ENCODE assay signal across 9 cellular contexts in the genomic region with DNA sequence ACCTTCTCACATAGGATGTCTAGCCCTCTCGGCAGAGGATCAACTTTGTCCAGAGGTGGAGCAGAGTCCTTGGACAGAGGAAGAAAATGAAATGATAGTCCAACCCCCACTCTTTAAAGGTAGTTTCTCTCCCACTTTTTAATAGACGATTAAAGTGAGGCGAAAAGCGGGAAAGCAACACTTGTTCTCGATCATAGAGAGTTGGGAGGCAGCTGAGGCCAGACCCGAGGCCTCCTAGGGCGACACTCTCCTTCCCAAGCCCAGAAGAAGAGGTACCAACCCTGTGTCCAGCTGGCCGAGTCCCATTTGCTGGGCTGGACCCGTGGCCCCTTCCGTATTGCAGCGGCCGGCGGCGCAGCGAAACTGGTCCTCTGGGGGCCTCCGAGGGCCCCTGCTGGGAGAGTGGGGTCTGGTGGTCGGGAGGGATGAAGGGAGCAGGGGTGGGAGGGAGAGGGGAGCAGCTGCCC. TPM values are rescaled to one million over a fixed set of nuclear protein-coding genes. Genes with fewer than 3 reads are reported as not detected.
DNase-seq lines count a peak whose midpoint lies in the region; ATAC-seq and TF ChIP-seq lines count a peak whose summit lies in the region.
"Had no signal": no experiment of that assay in that cellular context is flagged by ENCODE, and none has a peak within 500 bp of the region (broad histone marks: within the 10 kb centered on the region; RNA-seq: fewer than 3 reads in every experiment).

No MANE protein-coding gene starts in this region.

- DNase-seq in Right ventricle myocardium inferior (ENCODE audit: missing footprints) (no peak), cardiac septum (ENCODE audit: low spot score) (no peak), nephron progenitor cell (no peak), aorta (no peak), RPMI8226 (no peak)
- DNase-seq in effector memory CD4-positive, alpha-beta T cell, result no peak

- intact Hi-C loops in Right ventricle myocardium inferior (cut with DNase I), result loop anchor here (2.0 to 10.0 kb wide), 5 partner anchors 236 to 766 kb away; no protein-coding TSS in a partner anchor
- intact Hi-C loops in cardiac septum (cut with DNase I), result loop anchor here (2.0 to 10.0 kb wide), 4 partner anchors 88 to 766 kb away; no protein-coding TSS in a partner anchor
- intact Hi-C loops in aorta (cut with DNase I), result loop anchor here (2.0 to 10.0 kb wide), 4 partner anchors 262 to 1010 kb away; no protein-coding TSS in a partner anchor

- peak overlapping the region; percentile 88 for H3K27ac Mint-ChIP-seq in nephron progenitor cell

- no peaks in the 10 kb centered on the region for H3K9me3 ChIP-seq in esophagus (ENCODE audit: control insufficient read depth in 2 of 2, insufficient read depth in 1 of 2, low read depth in 1 of 2, low read length in 1 of 2)
- H3K9me3 ChIP-seq in aorta (ENCODE audit: control insufficient read depth, low read length), result no peaks in the 10 kb centered on the region
- no peaks in the 10 kb centered on the region for H3K9me3 ChIP-seq in effector memory CD4-positive, alpha-beta T cell (ENCODE audit: control insufficient read depth, low read length)

- peaks cover 12% of the 10 kb centered on the region for H3K27me3 Mint-ChIP-seq in nephron progenitor cell (ENCODE audit: low read depth, poor library complexity)

- no peaks in the 10 kb centered on the region for H3K9me3 Mint-ChIP-seq in nephron progenitor cell

- peak overlapping the region; percentile 95 for H3K4me3 Mint-ChIP-seq in nephron progenitor cell

- H3K27me3 ChIP-seq in esophagus (ENCODE audit: control insufficient read depth in 1 of 2, insufficient read depth in 2 of 2, low read length in 2 of 2), result no peaks in the 10 kb centered on the region
- H3K27me3 ChIP-seq in aorta (ENCODE audit: control insufficient read depth in 1 of 2, insufficient read depth in 2 of 2, low read length in 1 of 2), result peaks cover 0 to 1% of the 10 kb centered on the region in 2 donors
- H3K27me3 ChIP-seq in effector memory CD4-positive, alpha-beta T cell (replicated peaks; ENCODE audit: control insufficient read depth, insufficient read depth, low read length, poor library complexity, severe bottlenecking), result peaks cover 11% of the 10 kb centered on the region

- H3K27ac ChIP-seq in esophagus (ENCODE audit: low read depth in 2 of 2, low read length in 1 of 2) (peak overlapping the region; percentile 60 to 66), aorta (ENCODE audit: low read depth in 1 of 2, low read length in 2 of 2) (no peak overlapping the region)
- H3K27ac ChIP-seq in effector memory CD4-positive, alpha-beta T cell (ENCODE audit: insufficient read depth, low read length, poor library complexity, severe bottlenecking), result no peak overlapping the region

- H3K4me3 ChIP-seq in esophagus (ENCODE audit: low read depth in 1 of 2, low read length in 2 of 2) (peak overlapping the region; percentile 54 to 67), aorta (ENCODE audit: low read length in 2 of 2) (no peak overlapping the region)
- H3K4me3 ChIP-seq in effector memory CD4-positive, alpha-beta T cell (ENCODE audit: insufficient read depth, low read depth, low read length, poor library complexity, severe bottlenecking), result no peak overlapping the region

- WGBS in esophagus, 2 donors, result 5 to 8% methylated on average over 17 of the region's 17 CpGs
- 11 to 15% methylated on average over 17 of the region's 17 CpGs for WGBS in aorta, 2 donors

- TF ChIP-seq CTCF in nephron progenitor cell (IDR thresholded peaks at IDR 0.05), result no peak

- peaks cover under 1% of the 10 kb centered on the region for H3K36me3 Mint-ChIP-seq in nephron progenitor cell (ENCODE audit: low read depth)

- H3K36me3 ChIP-seq in esophagus (ENCODE audit: control insufficient read depth in 2 of 2, insufficient read depth in 2 of 2, low read length in 1 of 2) (no peaks in the 10 kb centered on the region), aorta (ENCODE audit: control insufficient read depth in 1 of 2, insufficient read depth in 2 of 2, low read length in 1 of 2) (no peaks in the 10 kb centered on the region)
- H3K36me3 ChIP-seq in effector memory CD4-positive, alpha-beta T cell (ENCODE audit: control insufficient read depth, insufficient read depth, low read length), result no peaks in the 10 kb centered on the region

- H3K4me1 ChIP-seq in esophagus (ENCODE audit: control insufficient read depth in 2 of 2, insufficient read depth in 2 of 2, low read length in 1 of 2), result peaks cover 8 to 24% of the 10 kb centered on the region in 2 donors
- H3K4me1 ChIP-seq in aorta (ENCODE audit: control insufficient read depth in 1 of 2, insufficient read depth in 2 of 2, low read length in 2 of 2), result no peaks in the 10 kb centered on the region
- H3K4me1 ChIP-seq in effector memory CD4-positive, alpha-beta T cell (ENCODE audit: control insufficient read depth, insufficient read depth, low read length, poor library complexity, severe bottlenecking), result no peaks in the 10 kb centered on the region

- H3K4me1 Mint-ChIP-seq in nephron progenitor cell, result peaks cover 62% of the 10 kb centered on the region

- ATAC-seq in Right ventricle myocardium inferior, result peak; percentile 5
- peak; percentile 5 for ATAC-seq in aorta (ENCODE audit: low FRiP score)
- ATAC-seq in GM19324 (IDR thresholded peaks at IDR 0.05; ENCODE audit: low FRiP score, unreplicated experiment), result no peak
- ATAC-seq: activated CD4-positive, CD25-positive, alpha-beta regulatory T cell treated with anti-CD3 and anti-CD28 coated beads, Interleukin-2, amount 50 U/mL, for 24 hours had no signal

RNA-seq across cellular contexts. Expression of gene WNT5A, which starts 2.3 kb away (rescaled TPM):
- 6.9 TPM for total RNA-seq in Right ventricle myocardium inferior
- total RNA-seq in cardiac septum, result 0.92 TPM
- polyA plus RNA-seq in esophagus, result 10 to 100 TPM in 1 of 2 donors, 1 to 10 TPM in 1; 9.1 to 11.1 TPM
- total RNA-seq in aorta, result 10 to 100 TPM in 1 of 2 donors, under 1 TPM in 1; 0.52 to 10.6 TPM
- polyA plus RNA-seq in aorta, result under 1 TPM; 0.13 to 0.33 TPM

Comparison
In these comparisons a context has a peak if more than half of its experiments do, and no peak if none do; other contexts are left out.
1. H3K27ac ChIP-seq: peak in esophagus (2 of 2); none in aorta (0 of 2) and effector memory CD4-positive, alpha-beta T cell (single experiment).
2. H3K4me3 ChIP-seq: peak in esophagus (2 of 2); none in aorta (0 of 2) and effector memory CD4-positive, alpha-beta T cell (single experiment).